Comparison of ENCODE assay signal across 23 cellular contexts in the genomic region with DNA sequence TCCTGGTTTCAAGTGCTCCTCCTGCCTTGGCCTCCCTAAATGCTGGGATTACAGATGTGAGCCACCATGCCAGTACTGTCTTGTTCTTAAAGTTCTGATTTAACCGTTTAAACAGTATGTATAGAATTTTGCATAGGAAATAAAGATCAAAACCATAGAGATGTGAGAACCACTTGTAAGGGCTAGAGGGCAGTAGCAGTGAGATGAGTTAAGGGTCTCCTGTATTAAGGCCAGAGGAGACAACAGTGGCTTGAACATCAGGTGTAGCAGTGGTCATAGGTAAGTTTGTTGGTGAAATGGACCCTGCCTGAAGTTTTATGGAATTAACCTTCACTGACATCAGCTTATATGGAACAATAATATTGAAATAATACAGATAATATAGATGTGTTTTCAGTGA.
"Had no signal": no experiment of that assay in that cellular context is flagged by ENCODE, and none has a peak within 500 bp of the region (broad histone marks: within the 10 kb centered on the region; RNA-seq: fewer than 3 reads in every experiment).

No MANE protein-coding gene starts in this region.

- H3K27me3 Mint-ChIP-seq: activated CD4-positive, alpha-beta T cell treated with anti-CD3 and anti-CD28 coated beads, Interleukin-2, amount 10 ng/mL, durations not matched to agents 7 days and 5 days; effector memory CD8-positive, alpha-beta T cell; memory B cell; progenitor cell of endocrine pancreas had no signal

- H3K9ac ChIP-seq: neural progenitor cell had no signal

- H3K27ac ChIP-seq: ascending aorta, breast epithelium, heart left ventricle, neural progenitor cell, skin epidermis, tibial artery had no signal

- H3K9me3 ChIP-seq: ascending aorta, breast epithelium, heart left ventricle, tibial artery had no signal

- DNase-seq: activated CD4-positive, alpha-beta T cell treated with anti-CD3 and anti-CD28 coated beads, Interleukin-2, amount 10 ng/mL, durations not matched to agents 7 days and 5 days; activated CD8-positive, alpha-beta memory T cell treated with anti-CD3 and anti-CD28 coated beads, Interleukin-2, amount 50 U/mL, for 4 hours; activated effector memory CD4-positive, alpha-beta T cell treated with anti-CD3 and anti-CD28 coated beads, Interleukin-2, amount 50 U/mL, for 16 hours; activated T-cell treated with anti-CD3 and anti-CD28 coated beads, Interleukin-2, amount 50 U/mL, for 72 hours; cerebellar nuclear complex; dermis blood vessel endothelial cell; effector memory CD8-positive, alpha-beta T cell; heart left ventricle; naive thymus-derived CD4-positive, alpha-beta T cell; right cardiac atrium; stimulated activated naive CD8-positive, alpha-beta T cell treated with anti-CD3 and anti-CD28 coated beads, Interleukin-15, Interleukin-2, amounts not matched to agents 100 U/mL and 50 U/mL, for 24 hours; substantia nigra; T-cell; tibial artery had no signal

- H3K4me1 Mint-ChIP-seq: activated CD4-positive, alpha-beta T cell treated with anti-CD3 and anti-CD28 coated beads, Interleukin-2, amount 10 ng/mL, durations not matched to agents 7 days and 5 days; activated naive CD4-positive, alpha-beta T cell treated with anti-CD3 and anti-CD28 coated beads, Interleukin-2, amount 50 U/mL, for 24 hours; memory B cell; naive thymus-derived CD4-positive, alpha-beta T cell; neural progenitor cell; T-cell had no signal

- H3K4me3 ChIP-seq: ascending aorta, breast epithelium, heart left ventricle, neural progenitor cell, skin epidermis, tibial artery had no signal

- H3K27me3 ChIP-seq: ascending aorta, breast epithelium, heart left ventricle, neural progenitor cell, tibial artery had no signal

- ATAC-seq: activated T-cell treated with anti-CD3 and anti-CD28 coated beads, Interleukin-2, amount 50 U/mL, for 72 hours; effector memory CD8-positive, alpha-beta T cell; heart left ventricle; naive thymus-derived CD4-positive, alpha-beta T cell; right cardiac atrium; stimulated activated naive CD8-positive, alpha-beta T cell treated with anti-CD3 and anti-CD28 coated beads, Interleukin-15, Interleukin-2, amounts not matched to agents 100 U/mL and 50 U/mL, for 24 hours; T-cell had no signal

- H3K9me3 Mint-ChIP-seq: activated CD4-positive, alpha-beta T cell treated with anti-CD3 and anti-CD28 coated beads, Interleukin-2, amount 10 ng/mL, durations not matched to agents 7 days and 5 days; activated naive CD4-positive, alpha-beta T cell treated with anti-CD3 and anti-CD28 coated beads, Interleukin-2, amount 50 U/mL, for 24 hours; activated T-cell treated with anti-CD3 and anti-CD28 coated beads, Interleukin-2, amount 50 U/mL, for 72 hours; effector memory CD8-positive, alpha-beta T cell; memory B cell; neural progenitor cell; T-cell had no signal

- H3K36me3 Mint-ChIP-seq: activated naive CD4-positive, alpha-beta T cell treated with anti-CD3 and anti-CD28 coated beads, Interleukin-2, amount 50 U/mL, for 24 hours; memory B cell; naive thymus-derived CD4-positive, alpha-beta T cell; neural progenitor cell; T-cell had no signal

- H3K4me1 ChIP-seq: ascending aorta, breast epithelium, heart left ventricle, neural progenitor cell, tibial artery had no signal

- FAIRE-seq: frontal cortex, urothelium cell line had no signal

- H3K36me3 ChIP-seq: ascending aorta, breast epithelium, heart left ventricle, neural progenitor cell, tibial artery had no signal

- H3K27ac Mint-ChIP-seq: activated CD4-positive, alpha-beta T cell treated with anti-CD3 and anti-CD28 coated beads, Interleukin-2, amount 10 ng/mL, durations not matched to agents 7 days and 5 days; activated naive CD4-positive, alpha-beta T cell treated with anti-CD3 and anti-CD28 coated beads, Interleukin-2, amount 50 U/mL, for 24 hours; activated T-cell treated with anti-CD3 and anti-CD28 coated beads, Interleukin-2, amount 50 U/mL, for 72 hours; effector memory CD8-positive, alpha-beta T cell; memory B cell; naive thymus-derived CD4-positive, alpha-beta T cell; neural progenitor cell; T-cell had no signal

- H2AFZ ChIP-seq: neural progenitor cell had no signal

- H3K4me2 ChIP-seq: neural progenitor cell had no signal

- H3K4me3 Mint-ChIP-seq: activated CD4-positive, alpha-beta T cell treated with anti-CD3 and anti-CD28 coated beads, Interleukin-2, amount 10 ng/mL, durations not matched to agents 7 days and 5 days; activated naive CD4-positive, alpha-beta T cell treated with anti-CD3 and anti-CD28 coated beads, Interleukin-2, amount 50 U/mL, for 24 hours; activated T-cell treated with anti-CD3 and anti-CD28 coated beads, Interleukin-2, amount 50 U/mL, for 72 hours; effector memory CD8-positive, alpha-beta T cell; memory B cell; naive thymus-derived CD4-positive, alpha-beta T cell; neural progenitor cell; T-cell had no signal
